8 cellular contexts compared by ENCODE assay signal in the genomic region with DNA sequence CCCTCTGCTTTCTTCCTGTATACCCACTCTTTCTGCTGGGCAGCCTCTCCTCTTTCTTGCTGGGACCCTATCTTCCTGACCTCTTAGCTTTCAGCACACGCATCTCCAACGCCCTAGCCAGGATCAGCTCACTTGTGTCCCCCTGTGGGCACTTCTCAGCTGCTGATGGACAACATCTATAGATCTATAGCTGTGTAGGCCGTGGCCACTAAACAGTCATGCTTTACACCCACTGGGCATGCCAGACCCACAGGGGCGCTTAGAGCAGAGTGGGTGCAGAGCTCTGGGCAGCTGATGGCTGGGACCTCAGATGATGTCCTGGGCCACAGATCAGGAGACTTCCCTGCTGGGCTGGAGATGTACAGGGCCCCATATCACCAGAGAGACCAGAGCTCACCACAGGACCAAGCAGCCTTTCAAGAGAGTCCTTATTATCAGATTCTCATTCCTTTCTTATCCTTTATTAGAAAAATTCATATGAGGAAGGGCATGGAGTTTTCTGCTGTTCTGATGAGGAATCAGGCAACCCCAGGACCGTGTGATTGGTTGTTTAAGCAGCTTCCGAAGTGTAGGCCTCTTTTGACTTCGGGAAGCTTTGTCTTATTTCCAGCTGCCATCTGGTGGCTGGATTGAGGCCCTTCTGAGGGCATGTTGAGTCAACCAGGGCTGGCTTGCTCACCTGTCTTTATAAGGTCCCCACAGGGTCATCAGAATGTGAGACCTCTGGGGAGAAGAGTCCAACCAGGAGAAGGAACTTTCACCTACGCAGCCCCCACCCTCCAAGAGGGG.
A peak's percentile ranks its signal among the peaks of the same experiment; 100 is the strongest.
DNase-seq lines count a peak whose midpoint lies in the region; ATAC-seq, FAIRE-seq and TF ChIP-seq lines count a peak whose summit lies in the region.

No MANE protein-coding gene starts in this region.

- H3K4me3 ChIP-seq in AG04449 (ENCODE audit: low read depth, low read length) (no peak overlapping the region), H1 (ENCODE audit: extremely low read depth in 1 of 4, insufficient read depth in 2 of 4, low read depth in 3 of 4, low read length in 4 of 4) (no peak overlapping the region), mesendoderm (ENCODE audit: low read length) (no peak overlapping the region)

- 0 out of 4 replicates have a peak, but pooled peaks cover 2 to 5% of the 10 kb centered on the region in 2 experiments for H3K9me3 ChIP-seq in H1 (ENCODE audit: insufficient read depth in 2 of 2, low read depth in 1 of 2, low read length in 1 of 2)

- no peak overlapping the region for H3K14ac ChIP-seq in H1 (ENCODE audit: insufficient read length)

- no peaks in the 10 kb centered on the region for H3K36me3 ChIP-seq in H1 (ENCODE audit: control insufficient read depth in 2 of 4, insufficient read depth in 4 of 4, low read length in 3 of 4)
- no peaks in the 10 kb centered on the region for H3K36me3 ChIP-seq in mesendoderm (ENCODE audit: control insufficient read depth, insufficient read depth, low read length)

- TF ChIP-seq RAD21 in H1 (IDR thresholded peaks at IDR 0.05 in 1 of 2, conservative IDR thresholded peaks at IDR 0.05 in 1 of 2; ENCODE audit: low read depth in 2 of 2, low read length in 2 of 2): peak; percentile 96 to 98

- H3K9ac ChIP-seq in H1 (replicated peaks in 1 of 4; ENCODE audit: extremely low read depth in 1 of 4, low read depth in 3 of 4, low read length in 3 of 4) (no peak overlapping the region), mesendoderm (ENCODE audit: low read length) (no peak overlapping the region)

- H3K23ac ChIP-seq in H1 (ENCODE audit: insufficient read length): no peak overlapping the region
- H3K23ac ChIP-seq in mesendoderm (ENCODE audit: low read length): no peak overlapping the region

- peak; percentile 79 for TF ChIP-seq CTCF in AG04449 (IDR thresholded peaks at IDR 0.05; ENCODE audit: insufficient read depth, low read length, missing control alignments)
- TF ChIP-seq CTCF in GM12874 (IDR thresholded peaks at IDR 0.05; ENCODE audit: insufficient read depth, low read depth, low read length): peak; percentile 79
- TF ChIP-seq CTCF in H1 (IDR thresholded peaks at IDR 0.05; ENCODE audit: control extremely low read depth in 1 of 3, insufficient read depth in 1 of 3, low read depth in 1 of 3, low read length in 3 of 3): peak; percentile 74 to 90 (median 80)

- H3K79me2 ChIP-seq in H1 (ENCODE audit: control insufficient read depth in 1 of 2, insufficient read depth in 2 of 2, low read length in 2 of 2): no peaks in the 10 kb centered on the region
- no peaks in the 10 kb centered on the region for H3K79me2 ChIP-seq in mesendoderm (ENCODE audit: control insufficient read depth, insufficient read depth, low read length)

- peaks cover 10% of the 10 kb centered on the region for H3K4me1 Mint-ChIP-seq in activated CD4-positive, alpha-beta T cell treated with anti-CD3 and anti-CD28 coated beads, Interleukin-2, amount 10 ng/mL, durations not matched to agents 7 days and 5 days
- no peaks in the 10 kb centered on the region for H3K4me1 Mint-ChIP-seq in stimulated activated memory B cell treated with anti-CD40 and anti-IgM and Interleukin-4, amounts not matched to agents 10 μg/mL and 1 μg/mL and 100 μg/mL, for 72 hours

- peak overlapping the region; percentile 48 for H4K91ac ChIP-seq in H1 (replicated peaks; ENCODE audit: insufficient read length, low read length)

- H3K18ac ChIP-seq in H1 (ENCODE audit: extremely low read depth, low read length): no peak overlapping the region
- no peak overlapping the region for H3K18ac ChIP-seq in mesendoderm (ENCODE audit: low read length)

- CTCF ChIA-PET in AG04449 (lab: Yijun Ruan, JAX) (interaction anchor here (0.6 to 21.5 kb wide), 53 partner anchors 9 to 492 kb away, joined by 3 to 568 read pairs (median 6); a partner anchor contains a TSS), H1 (lab: Charles Lee; ENCODE audit: partially characterized antibody) (interaction anchor here (0.6 to 6.8 kb wide), 56 partner anchors 8 to 400 kb away, joined by 3 to 137 read pairs (median 5); a partner anchor contains a TSS)
- CTCF ChIA-PET in activated CD4-positive, alpha-beta T cell treated with anti-CD3 and anti-CD28 coated beads, Interleukin-2, amount 10 ng/mL, durations not matched to agents 7 days and 5 days (lab: Charles Lee): interaction anchor here (0.6 to 6.5 kb wide), 25 partner anchors 9 to 330 kb away, joined by 3 to 61 read pairs (median 4); a partner anchor contains a TSS

- H3K79me1 ChIP-seq in H1 (ENCODE audit: low read depth, low read length): no peaks in the 10 kb centered on the region
- H3K79me1 ChIP-seq in mesendoderm (ENCODE audit: low read length): no peaks in the 10 kb centered on the region

- H3K56ac ChIP-seq in H1 (replicated peaks; ENCODE audit: insufficient read length, low read depth, low read length) (no peak overlapping the region), mesendoderm (ENCODE audit: low read length) (no peak overlapping the region)

- no peaks in the 10 kb centered on the region for H3K9me3 Mint-ChIP-seq in activated CD4-positive, alpha-beta T cell treated with anti-CD3 and anti-CD28 coated beads, Interleukin-2, amount 10 ng/mL, durations not matched to agents 7 days and 5 days
- peaks cover 4% of the 10 kb centered on the region for H3K9me3 Mint-ChIP-seq in stimulated activated memory B cell treated with anti-CD40 and anti-IgM and Interleukin-4, amounts not matched to agents 10 μg/mL and 1 μg/mL and 100 μg/mL, for 72 hours

- H4K8ac ChIP-seq in H1 (ENCODE audit: extremely low read depth, insufficient read depth, low read length) (no peak overlapping the region; the same call in 1 of the 2 replicates), mesendoderm (ENCODE audit: low read depth, low read length) (no peak overlapping the region)

- H3K27ac ChIP-seq in H1 (ENCODE audit: low read depth, low read length) (no peak overlapping the region), mesendoderm (ENCODE audit: low read depth, low read length) (no peak overlapping the region)

- H2BK12ac ChIP-seq in H1 (ENCODE audit: low read depth, low read length): peak overlapping the region; percentile 84; the same call in 1 of the 2 replicates

- H2AK5ac ChIP-seq in H1 (ENCODE audit: low read depth, low read length) (no peak overlapping the region), mesendoderm (ENCODE audit: low read length) (no peak overlapping the region)

- no peaks in the 10 kb centered on the region for H3K27me3 Mint-ChIP-seq in activated CD4-positive, alpha-beta T cell treated with anti-CD3 and anti-CD28 coated beads, Interleukin-2, amount 10 ng/mL, durations not matched to agents 7 days and 5 days
- peaks cover 19% of the 10 kb centered on the region for H3K27me3 Mint-ChIP-seq in stimulated activated memory B cell treated with anti-CD40 and anti-IgM and Interleukin-4, amounts not matched to agents 10 μg/mL and 1 μg/mL and 100 μg/mL, for 72 hours

- H3K36me3 Mint-ChIP-seq in activated CD4-positive, alpha-beta T cell treated with anti-CD3 and anti-CD28 coated beads, Interleukin-2, amount 10 ng/mL, durations not matched to agents 7 days and 5 days (ENCODE audit: low read depth): no peaks in the 10 kb centered on the region
- no peaks in the 10 kb centered on the region for H3K36me3 Mint-ChIP-seq in stimulated activated memory B cell treated with anti-CD40 and anti-IgM and Interleukin-4, amounts not matched to agents 10 μg/mL and 1 μg/mL and 100 μg/mL, for 72 hours

- no peak overlapping the region for H2BK120ac ChIP-seq in H1 (replicated peaks; ENCODE audit: low read depth, low read length)
- H2BK120ac ChIP-seq in mesendoderm (ENCODE audit: low read depth, low read length): no peak overlapping the region

- H3K27ac Mint-ChIP-seq in activated CD4-positive, alpha-beta T cell treated with anti-CD3 and anti-CD28 coated beads, Interleukin-2, amount 10 ng/mL, durations not matched to agents 7 days and 5 days: peak overlapping the region; percentile 16
- no peak overlapping the region for H3K27ac Mint-ChIP-seq in stimulated activated memory B cell treated with anti-CD40 and anti-IgM and Interleukin-4, amounts not matched to agents 10 μg/mL and 1 μg/mL and 100 μg/mL, for 72 hours

- ATAC-seq in stimulated activated memory B cell treated with anti-CD40 and anti-IgM and Interleukin-4, amounts not matched to agents 10 μg/mL and 1 μg/mL and 100 μg/mL, for 72 hours: peak; percentile 75

- no peak overlapping the region for H4K5ac ChIP-seq in H1 (ENCODE audit: insufficient read length, low read depth, low read length)
- H4K5ac ChIP-seq in mesendoderm (ENCODE audit: low read length): no peak overlapping the region

- DNase-seq in AG04449 (ENCODE audit: low read depth, low spot score) (peak; percentile 46), NCI-H2227 (lab: John Stamatoyannopoulos, UW; ENCODE audit: unreplicated experiment) (peak; percentile 59), H1 (ENCODE audit: low read depth in 1 of 2, low spot score in 2 of 2) (peak; percentile 54 to 64), mesendoderm (peak; percentile 86), middle frontal gyrus (ENCODE audit: extremely low spot score, low spot score) (no peak)
- peak; percentile 69 for DNase-seq in activated CD4-positive, alpha-beta T cell treated with anti-CD3 and anti-CD28 coated beads, Interleukin-2, amount 10 ng/mL, durations not matched to agents 7 days and 5 days

- no peak overlapping the region for H2BK20ac ChIP-seq in H1 (ENCODE audit: low read length)

- H4K20me1 ChIP-seq in H1 (replicated peaks in 1 of 2; ENCODE audit: control insufficient read depth in 1 of 2, insufficient read depth in 2 of 2, low read length in 2 of 2): no peaks in the 10 kb centered on the region

- peak; percentile 93 for FAIRE-seq in H1 (lab: Jason Lieb, UNC)

- POLR2A ChIA-PET in AG04449 (lab: Yijun Ruan, JAX): interaction anchor here (1.0 to 3.6 kb wide), 2 partner anchors 120 to 167 kb away, joined by 3 to 20 read pairs; a partner anchor contains a TSS
- POLR2A ChIA-PET in activated CD4-positive, alpha-beta T cell treated with anti-CD3 and anti-CD28 coated beads, Interleukin-2, amount 10 ng/mL, durations not matched to agents 7 days and 5 days (lab: Charles Lee): interaction anchor here (1.5 kb wide), 1 partner anchor 121 kb away, joined by 9 read pairs; no protein-coding TSS in a partner anchor
- POLR2A ChIA-PET in H1 (lab: Charles Lee; ENCODE audit: partially characterized antibody): interaction anchor here (0.7 to 2.8 kb wide), 4 partner anchors 12 to 213 kb away, joined by 3 to 12 read pairs (median 3); a partner anchor contains a TSS

- H2BK15ac ChIP-seq in H1 (ENCODE audit: low read length): no peak overlapping the region; the same call in 1 of the 2 replicates
- H2BK15ac ChIP-seq in mesendoderm (replicated peaks; ENCODE audit: low read depth): no peak overlapping the region

- H3K4me3 Mint-ChIP-seq in activated CD4-positive, alpha-beta T cell treated with anti-CD3 and anti-CD28 coated beads, Interleukin-2, amount 10 ng/mL, durations not matched to agents 7 days and 5 days: no peak overlapping the region
- H3K4me3 Mint-ChIP-seq in stimulated activated memory B cell treated with anti-CD40 and anti-IgM and Interleukin-4, amounts not matched to agents 10 μg/mL and 1 μg/mL and 100 μg/mL, for 72 hours: no peak overlapping the region

- 60% methylated on average over 8 of the region's 8 CpGs; no CpG with 5 or more reads in 1 of the 2 experiments for WGBS in H1 (ENCODE audit: extremely low coverage in 1 of 2, insufficient coverage in 1 of 2, insufficient read length in 1 of 2, insufficient replicate concordance in 2 of 2, low coverage in 1 of 2, low lambda C conversion rate in 2 of 2, missing lambda C conversion rate in 1 of 2), 2 experiments
- WGBS in mesendoderm (ENCODE audit: extremely low coverage, insufficient coverage, low lambda C conversion rate): no CpG with 5 or more reads among the region's 8 CpGs

- no peak for TF ChIP-seq EP300 in H1 (IDR thresholded peaks at IDR 0.05; ENCODE audit: borderline replicate concordance in 1 of 2, low read depth in 2 of 2, low read length in 2 of 2)

- H3K23me2 ChIP-seq in H1 (ENCODE audit: low read depth, low read length): no peaks in the 10 kb centered on the region

- H3K4me2 ChIP-seq in H1 (ENCODE audit: insufficient read depth in 1 of 2, low read depth in 2 of 2, low read length in 2 of 2) (no peak overlapping the region), mesendoderm (ENCODE audit: low read length) (no peak overlapping the region)

- H3K4ac ChIP-seq in H1 (replicated peaks; ENCODE audit: insufficient read length, low read depth, low read length) (no peak overlapping the region), mesendoderm (ENCODE audit: low read depth, low read length) (no peak overlapping the region)

- H3K27me3 ChIP-seq in H1 (replicated peaks in 1 of 4; ENCODE audit: control insufficient read depth in 3 of 4, extremely low read depth in 1 of 4, insufficient read depth in 3 of 4, low read length in 3 of 4): no peaks in the 10 kb centered on the region
- no peaks in the 10 kb centered on the region for H3K27me3 ChIP-seq in mesendoderm (ENCODE audit: insufficient read depth, low read length, poor library complexity)

- H2BK5ac ChIP-seq in H1 (ENCODE audit: low read depth, low read length) (0 out of 2 replicates have a peak overlapping the region, but pooled peaks have one; percentile 35), mesendoderm (ENCODE audit: low read length) (no peak overlapping the region)

- TF ChIP-seq POLR2A in H1 (IDR thresholded peaks at IDR 0.05; ENCODE audit: control extremely low read depth in 1 of 2, low read depth in 2 of 2, low read length in 2 of 2): no peak

- no peak overlapping the region for H2AFZ ChIP-seq in H1 (ENCODE audit: low read length)

- peaks cover 0 to under 1% (median 0%) of the 10 kb centered on the region in 4 experiments; a peak in 2 of 7 replicates for H3K4me1 ChIP-seq in H1 (replicated peaks in 1 of 4; ENCODE audit: control insufficient read depth in 3 of 4, insufficient read depth in 4 of 4, low read length in 3 of 4)
- no peaks in the 10 kb centered on the region for H3K4me1 ChIP-seq in mesendoderm (ENCODE audit: control insufficient read depth, low read depth, low read length)
